ENCODE assay signal across 21 cellular contexts in genomic region chr5:167634432-167634831, GRCh38.
DNase-seq lines count a peak whose midpoint lies in the region; ATAC-seq and TF ChIP-seq lines count a peak whose summit lies in the region.
"Had no signal": no experiment of that assay in that cellular context is flagged by ENCODE, and none has a peak within 500 bp of the region (broad histone marks: within the 10 kb centered on the region; RNA-seq: fewer than 3 reads in every experiment).

No MANE protein-coding gene starts in this region.

- TF ChIP-seq CTCF in AG09319 (IDR thresholded peaks at IDR 0.05; ENCODE audit: low read depth, low read length): no peak
- TF ChIP-seq CTCF in brain microvascular endothelial cell (IDR thresholded peaks at IDR 0.05; ENCODE audit: low read depth, low read length, missing control alignments): no peak
- TF ChIP-seq CTCF in kidney epithelial cell (IDR thresholded peaks at IDR 0.05; ENCODE audit: insufficient read depth, low read length, poor library complexity, severe bottlenecking): no peak

- intact Hi-C loops in activated CD4-positive, alpha-beta memory T cell treated with anti-CD3 and anti-CD28 coated beads for 36 hours (cut with micrococcal nuclease): no loop called here

- DNase-seq in AG09319 (ENCODE audit: extremely low read depth, low read depth) (peak; percentile 8), HT1080 (ENCODE audit: low read depth) (peak; percentile 71), brain microvascular endothelial cell (peak; percentile 46), kidney epithelial cell (ENCODE audit: low read depth) (peak; percentile 29), MG63 (no peak), HPDE6-E6E7 (ENCODE audit: extremely low spot score) (no peak)
- DNase-seq in activated CD4-positive, alpha-beta memory T cell treated with anti-CD3 and anti-CD28 coated beads for 36 hours: no peak
- DNase-seq: activated CD4-positive, alpha-beta T cell treated with anti-CD3 and anti-CD28 coated beads, Interleukin-2, amount 50 U/mL, for 4 hours; activated T-cell treated with anti-CD3 and anti-CD28 coated beads, Interleukin-2, amount 50 U/mL, for 72 hours; adrenal gland; DND-41; esophagus squamous epithelium; KBM-7; NCI-H1436 treated with DMSO at 0.1 percent for 48 hours; NCI-H446 treated with DMSO at 0.1 percent for 48 hours; PC-3; right cardiac atrium had no signal

- no peak overlapping the region for H3K4me3 Mint-ChIP-seq in activated CD4-positive, alpha-beta memory T cell treated with anti-CD3 and anti-CD28 coated beads for 36 hours
- H3K4me3 Mint-ChIP-seq: activated T-cell treated with anti-CD3 and anti-CD28 coated beads, Interleukin-2, amount 50 U/mL, for 72 hours; dendritic cell treated with granulocyte-macrophage colony-stimulating factor and Interleukin-4, amounts not matched to agents 40 ng/mL and 50 ng/mL, for 4 days; neural progenitor cell had no signal

- H3K9me3 ChIP-seq in MG63: no peaks in the 10 kb centered on the region
- H3K9me3 ChIP-seq: adrenal gland, esophagus squamous epithelium had no signal

- no peaks in the 10 kb centered on the region for H3K4me1 Mint-ChIP-seq in activated CD4-positive, alpha-beta memory T cell treated with anti-CD3 and anti-CD28 coated beads for 36 hours (ENCODE audit: low read depth)

- in situ Hi-C loops in brain microvascular endothelial cell (cut with HindIII; ENCODE audit: low pct_ligation_motif_present, low sequenced_read_pairs): no loop called here

- H3K4me3 ChIP-seq in brain microvascular endothelial cell (ENCODE audit: low read depth, low read length) (no peak overlapping the region), kidney epithelial cell (ENCODE audit: low read depth, low read length) (no peak overlapping the region), MG63 (no peak overlapping the region)
- H3K4me3 ChIP-seq: adrenal gland, esophagus squamous epithelium, neural progenitor cell had no signal

- H3K27me3 ChIP-seq in brain microvascular endothelial cell (replicated peaks) (no peaks in the 10 kb centered on the region), kidney epithelial cell (ENCODE audit: control insufficient read depth, insufficient read depth, low read length) (no peaks in the 10 kb centered on the region), MG63 (no peaks in the 10 kb centered on the region)
- H3K27me3 ChIP-seq: adrenal gland, esophagus squamous epithelium, neural progenitor cell had no signal

- ATAC-seq in HG03521 (IDR thresholded peaks at IDR 0.05; ENCODE audit: unreplicated experiment): no peak
- ATAC-seq: activated T-cell treated with anti-CD3 and anti-CD28 coated beads, Interleukin-2, amount 50 U/mL, for 72 hours; PC-3 had no signal

- H3K36me3 Mint-ChIP-seq in activated CD4-positive, alpha-beta memory T cell treated with anti-CD3 and anti-CD28 coated beads for 36 hours: no peaks in the 10 kb centered on the region
- H3K36me3 Mint-ChIP-seq: neural progenitor cell had no signal

- CTCF ChIA-PET in activated CD4-positive, alpha-beta memory T cell treated with anti-CD3 and anti-CD28 coated beads for 36 hours (lab: Charles Lee): no interaction called here

- no peaks in the 10 kb centered on the region for H3K9me3 Mint-ChIP-seq in activated CD4-positive, alpha-beta memory T cell treated with anti-CD3 and anti-CD28 coated beads for 36 hours
- H3K9me3 Mint-ChIP-seq: neural progenitor cell had no signal

- POLR2A ChIA-PET in activated CD4-positive, alpha-beta memory T cell treated with anti-CD3 and anti-CD28 coated beads for 36 hours (lab: Charles Lee): no interaction called here

- H3K36me3 ChIP-seq in brain microvascular endothelial cell (replicated peaks) (no peaks in the 10 kb centered on the region), kidney epithelial cell (ENCODE audit: control insufficient read depth, insufficient read depth, low read length) (no peaks in the 10 kb centered on the region), MG63 (no peaks in the 10 kb centered on the region)
- H3K36me3 ChIP-seq: adrenal gland, esophagus squamous epithelium, neural progenitor cell had no signal

- no peak overlapping the region for H3K27ac Mint-ChIP-seq in activated CD4-positive, alpha-beta memory T cell treated with anti-CD3 and anti-CD28 coated beads for 36 hours
- H3K27ac Mint-ChIP-seq: activated T-cell treated with anti-CD3 and anti-CD28 coated beads, Interleukin-2, amount 50 U/mL, for 72 hours; dendritic cell treated with granulocyte-macrophage colony-stimulating factor and Interleukin-4, amounts not matched to agents 40 ng/mL and 50 ng/mL, for 4 days; neural progenitor cell had no signal

- H3K27me3 Mint-ChIP-seq in activated CD4-positive, alpha-beta memory T cell treated with anti-CD3 and anti-CD28 coated beads for 36 hours: no peaks in the 10 kb centered on the region
- H3K27me3 Mint-ChIP-seq: dendritic cell treated with granulocyte-macrophage colony-stimulating factor and Interleukin-4, amounts not matched to agents 40 ng/mL and 50 ng/mL, for 4 days had no signal

- H3K27ac ChIP-seq in brain microvascular endothelial cell: peak overlapping the region; percentile 82
- H3K27ac ChIP-seq: adrenal gland, C4-2B, esophagus squamous epithelium, neural progenitor cell had no signal

Comparison
In these comparisons a context has a peak if more than half of its experiments do, and no peak if none do; other contexts are left out.
1. DNase-seq: peak in AG09319 (single experiment), HT1080 (single experiment), brain microvascular endothelial cell (single experiment) and kidney epithelial cell (single experiment); none in MG63 (single experiment), HPDE6-E6E7 (single experiment) and activated CD4-positive, alpha-beta memory T cell treated with anti-CD3 and anti-CD28 coated beads for 36 hours (single experiment).